1 cellular context compared by ENCODE assay signal in the genomic region with DNA sequence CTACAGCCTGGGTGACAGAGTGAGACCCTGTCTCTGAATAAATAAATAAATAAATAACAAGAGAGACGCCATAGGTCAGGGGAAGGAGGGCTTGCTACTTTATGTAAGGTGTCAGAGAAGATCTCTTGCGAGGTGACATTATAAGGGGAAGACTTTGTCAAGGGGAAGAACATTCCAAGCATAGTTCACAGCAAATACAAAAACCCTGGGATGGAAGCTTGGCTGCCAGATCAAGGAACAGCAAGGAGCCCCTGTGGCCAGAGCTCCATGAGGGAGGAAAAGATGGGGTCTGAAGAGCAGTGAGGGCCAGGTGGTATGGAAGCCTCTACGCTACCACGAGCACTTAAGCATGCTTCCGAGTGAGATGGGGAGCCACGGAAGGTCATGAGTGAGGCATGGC.
TF ChIP-seq lines count a peak whose summit lies in the region.

No MANE protein-coding gene starts in this region.

TF ChIP-seq in GM23338, 12 proteins besides CTCF, POLR2A, EP300 and RAD21 (continued from another document):
- TF ChIP-seq, protein P1, sequence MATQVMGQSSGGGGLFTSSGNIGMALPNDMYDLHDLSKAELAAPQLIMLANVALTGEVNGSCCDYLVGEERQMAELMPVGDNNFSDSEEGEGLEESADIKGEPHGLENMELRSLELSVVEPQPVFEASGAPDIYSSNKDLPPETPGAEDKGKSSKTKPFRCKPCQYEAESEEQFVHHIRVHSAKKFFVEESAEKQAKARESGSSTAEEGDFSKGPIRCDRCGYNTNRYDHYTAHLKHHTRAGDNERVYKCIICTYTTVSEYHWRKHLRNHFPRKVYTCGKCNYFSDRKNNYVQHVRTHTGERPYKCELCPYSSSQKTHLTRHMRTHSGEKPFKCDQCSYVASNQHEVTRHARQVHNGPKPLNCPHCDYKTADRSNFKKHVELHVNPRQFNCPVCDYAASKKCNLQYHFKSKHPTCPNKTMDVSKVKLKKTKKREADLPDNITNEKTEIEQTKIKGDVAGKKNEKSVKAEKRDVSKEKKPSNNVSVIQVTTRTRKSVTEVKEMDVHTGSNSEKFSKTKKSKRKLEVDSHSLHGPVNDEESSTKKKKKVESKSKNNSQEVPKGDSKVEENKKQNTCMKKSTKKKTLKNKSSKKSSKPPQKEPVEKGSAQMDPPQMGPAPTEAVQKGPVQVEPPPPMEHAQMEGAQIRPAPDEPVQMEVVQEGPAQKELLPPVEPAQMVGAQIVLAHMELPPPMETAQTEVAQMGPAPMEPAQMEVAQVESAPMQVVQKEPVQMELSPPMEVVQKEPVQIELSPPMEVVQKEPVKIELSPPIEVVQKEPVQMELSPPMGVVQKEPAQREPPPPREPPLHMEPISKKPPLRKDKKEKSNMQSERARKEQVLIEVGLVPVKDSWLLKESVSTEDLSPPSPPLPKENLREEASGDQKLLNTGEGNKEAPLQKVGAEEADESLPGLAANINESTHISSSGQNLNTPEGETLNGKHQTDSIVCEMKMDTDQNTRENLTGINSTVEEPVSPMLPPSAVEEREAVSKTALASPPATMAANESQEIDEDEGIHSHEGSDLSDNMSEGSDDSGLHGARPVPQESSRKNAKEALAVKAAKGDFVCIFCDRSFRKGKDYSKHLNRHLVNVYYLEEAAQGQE (IDR thresholded peaks at IDR 0.05; ENCODE audit: unreplicated experiment): no peak
- TF ChIP-seq EZH2phosphoT487 (IDR thresholded peaks at IDR 0.05; ENCODE audit: unreplicated experiment): no peak
- no peak for TF ChIP-seq NANOG (IDR thresholded peaks at IDR 0.05; ENCODE audit: borderline replicate concordance)
- TF ChIP-seq, protein P2, sequence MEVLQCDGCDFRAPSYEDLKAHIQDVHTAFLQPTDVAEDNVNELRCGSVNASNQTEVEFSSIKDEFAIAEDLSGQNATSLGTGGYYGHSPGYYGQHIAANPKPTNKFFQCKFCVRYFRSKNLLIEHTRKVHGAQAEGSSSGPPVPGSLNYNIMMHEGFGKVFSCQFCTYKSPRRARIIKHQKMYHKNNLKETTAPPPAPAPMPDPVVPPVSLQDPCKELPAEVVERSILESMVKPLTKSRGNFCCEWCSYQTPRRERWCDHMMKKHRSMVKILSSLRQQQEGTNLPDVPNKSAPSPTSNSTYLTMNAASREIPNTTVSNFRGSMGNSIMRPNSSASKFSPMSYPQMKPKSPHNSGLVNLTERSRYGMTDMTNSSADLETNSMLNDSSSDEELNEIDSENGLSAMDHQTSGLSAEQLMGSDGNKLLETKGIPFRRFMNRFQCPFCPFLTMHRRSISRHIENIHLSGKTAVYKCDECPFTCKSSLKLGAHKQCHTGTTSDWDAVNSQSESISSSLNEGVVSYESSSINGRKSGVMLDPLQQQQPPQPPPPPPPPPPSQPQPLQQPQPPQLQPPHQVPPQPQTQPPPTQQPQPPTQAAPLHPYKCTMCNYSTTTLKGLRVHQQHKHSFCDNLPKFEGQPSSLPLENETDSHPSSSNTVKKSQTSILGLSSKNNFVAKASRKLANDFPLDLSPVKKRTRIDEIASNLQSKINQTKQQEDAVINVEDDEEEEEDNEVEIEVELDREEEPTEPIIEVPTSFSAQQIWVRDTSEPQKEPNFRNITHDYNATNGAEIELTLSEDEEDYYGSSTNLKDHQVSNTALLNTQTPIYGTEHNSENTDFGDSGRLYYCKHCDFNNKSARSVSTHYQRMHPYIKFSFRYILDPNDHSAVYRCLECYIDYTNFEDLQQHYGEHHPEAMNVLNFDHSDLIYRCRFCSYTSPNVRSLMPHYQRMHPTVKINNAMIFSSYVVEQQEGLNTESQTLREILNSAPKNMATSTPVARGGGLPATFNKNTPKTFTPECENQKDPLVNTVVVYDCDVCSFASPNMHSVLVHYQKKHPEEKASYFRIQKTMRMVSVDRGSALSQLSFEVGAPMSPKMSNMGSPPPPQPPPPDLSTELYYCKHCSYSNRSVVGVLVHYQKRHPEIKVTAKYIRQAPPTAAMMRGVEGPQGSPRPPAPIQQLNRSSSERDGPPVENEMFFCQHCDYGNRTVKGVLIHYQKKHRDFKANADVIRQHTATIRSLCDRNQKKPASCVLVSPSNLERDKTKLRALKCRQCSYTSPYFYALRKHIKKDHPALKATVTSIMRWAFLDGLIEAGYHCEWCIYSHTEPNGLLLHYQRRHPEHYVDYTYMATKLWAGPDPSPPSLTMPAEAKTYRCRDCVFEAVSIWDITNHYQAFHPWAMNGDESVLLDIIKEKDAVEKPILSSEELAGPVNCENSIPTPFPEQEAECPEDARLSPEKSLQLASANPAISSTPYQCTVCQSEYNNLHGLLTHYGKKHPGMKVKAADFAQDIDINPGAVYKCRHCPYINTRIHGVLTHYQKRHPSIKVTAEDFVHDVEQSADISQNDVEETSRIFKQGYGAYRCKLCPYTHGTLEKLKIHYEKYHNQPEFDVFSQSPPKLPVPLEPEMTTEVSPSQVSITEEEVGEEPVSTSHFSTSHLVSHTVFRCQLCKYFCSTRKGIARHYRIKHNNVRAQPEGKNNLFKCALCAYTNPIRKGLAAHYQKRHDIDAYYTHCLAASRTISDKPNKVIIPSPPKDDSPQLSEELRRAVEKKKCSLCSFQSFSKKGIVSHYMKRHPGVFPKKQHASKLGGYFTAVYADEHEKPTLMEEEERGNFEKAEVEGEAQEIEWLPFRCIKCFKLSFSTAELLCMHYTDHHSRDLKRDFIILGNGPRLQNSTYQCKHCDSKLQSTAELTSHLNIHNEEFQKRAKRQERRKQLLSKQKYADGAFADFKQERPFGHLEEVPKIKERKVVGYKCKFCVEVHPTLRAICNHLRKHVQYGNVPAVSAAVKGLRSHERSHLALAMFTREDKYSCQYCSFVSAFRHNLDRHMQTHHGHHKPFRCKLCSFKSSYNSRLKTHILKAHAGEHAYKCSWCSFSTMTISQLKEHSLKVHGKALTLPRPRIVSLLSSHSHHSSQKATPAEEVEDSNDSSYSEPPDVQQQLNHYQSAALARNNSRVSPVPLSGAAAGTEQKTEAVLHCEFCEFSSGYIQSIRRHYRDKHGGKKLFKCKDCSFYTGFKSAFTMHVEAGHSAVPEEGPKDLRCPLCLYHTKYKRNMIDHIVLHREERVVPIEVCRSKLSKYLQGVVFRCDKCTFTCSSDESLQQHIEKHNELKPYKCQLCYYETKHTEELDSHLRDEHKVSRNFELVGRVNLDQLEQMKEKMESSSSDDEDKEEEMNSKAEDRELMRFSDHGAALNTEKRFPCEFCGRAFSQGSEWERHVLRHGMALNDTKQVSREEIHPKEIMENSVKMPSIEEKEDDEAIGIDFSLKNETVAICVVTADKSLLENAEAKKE (CRISPR knock-in tag; IDR thresholded peaks at IDR 0.05): no peak
- TF ChIP-seq POLR2AphosphoS5 (IDR thresholded peaks at IDR 0.05; ENCODE audit: low read depth): no peak
- TF ChIP-seq JUNB (IDR thresholded peaks at IDR 0.05; ENCODE audit: unreplicated experiment): no peak
